Comparison of ENCODE assay signal across 8 cellular contexts in the genomic region with DNA sequence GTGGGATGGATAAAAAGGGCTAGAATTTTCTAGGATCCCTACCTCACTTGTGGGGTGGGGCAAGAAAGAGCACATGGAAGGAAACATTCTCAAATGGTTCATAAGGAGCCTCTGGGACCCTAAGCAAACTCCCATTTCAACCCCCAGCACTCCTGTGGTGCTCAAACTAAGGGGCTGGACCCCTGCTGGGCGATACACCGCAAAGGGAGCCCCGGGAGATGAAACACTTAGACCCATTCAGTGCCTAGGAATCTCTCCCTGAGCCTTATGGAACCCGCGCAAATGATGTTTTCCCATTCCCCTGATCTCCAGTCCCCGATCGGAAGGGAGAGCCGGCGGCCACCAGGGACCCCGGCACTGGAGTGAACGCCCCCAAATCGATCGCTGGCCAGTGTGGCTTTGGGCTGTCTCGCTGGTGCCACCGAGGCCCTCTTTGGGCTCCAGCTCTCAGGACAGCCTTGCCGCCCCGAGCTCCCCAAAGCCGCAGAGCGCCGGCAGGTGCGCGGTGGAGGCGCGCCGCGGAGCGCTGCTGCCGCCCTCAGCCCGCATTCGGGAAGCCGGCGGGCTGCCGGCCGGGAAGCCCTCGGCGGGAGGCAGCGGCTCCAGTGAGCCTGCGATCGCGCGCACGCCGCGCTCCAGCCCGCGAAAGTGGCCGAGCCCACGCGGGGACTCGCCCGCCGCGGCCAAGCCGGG. TPM values are rescaled to one million over a fixed set of nuclear protein-coding genes. Genes with fewer than 3 reads are reported as not detected.
DNase-seq lines count a peak whose midpoint lies in the region; FAIRE-seq and TF ChIP-seq lines count a peak whose summit lies in the region.

No MANE protein-coding gene starts in this region.

- CTCF ChIA-PET in CD8-positive, alpha-beta memory T cell (lab: Charles Lee) = interaction anchor here (3.0 to 3.6 kb wide), 3 partner anchors 111 to 222 kb away, joined by 15 to 63 read pairs (median 38); no protein-coding TSS in a partner anchor

- peaks cover 0 to 5% (median 0%) of the 10 kb centered on the region in 3 donors for H3K36me3 Mint-ChIP-seq in CD8-positive, alpha-beta memory T cell
- H3K36me3 Mint-ChIP-seq in astrocyte (ENCODE audit: low read depth, unreplicated experiment) = no peaks in the 10 kb centered on the region

- peak overlapping the region; percentile 93 for H3K4me2 ChIP-seq in astrocyte (ENCODE audit: low read length)
- peak overlapping the region; percentile 100 for H3K4me2 ChIP-seq in smooth muscle cell

- POLR2A ChIA-PET in CD8-positive, alpha-beta memory T cell (lab: Charles Lee) = interaction anchor here (0.5 kb wide), 1 partner anchor 49 kb away, joined by 3 read pairs; no protein-coding TSS in a partner anchor

- H3K4me3 ChIP-seq in CD8-positive, alpha-beta memory T cell (ENCODE audit: low read length) = no peak overlapping the region
- H3K4me3 ChIP-seq in HUES6 (ENCODE audit: low read depth, low read length) = peak overlapping the region; percentile 76
- peak overlapping the region; percentile 81 for H3K4me3 ChIP-seq in astrocyte (ENCODE audit: insufficient read depth, low read depth, low read length)
- peak overlapping the region; percentile 62 for H3K4me3 ChIP-seq in iPS-18c (ENCODE audit: insufficient read depth, low read depth, low read length)
- peak overlapping the region; percentile 97 for H3K4me3 ChIP-seq in smooth muscle cell

- DNase-seq in CD8-positive, alpha-beta memory T cell = no peak
- DNase-seq in astrocyte (ENCODE audit: low read depth) (peak; percentile 21), smooth muscle cell (lab: John Stamatoyannopoulos, UW; ENCODE audit: unreplicated experiment) (no peak), NCI-H1436 treated with DMSO at 0.1 percent for 48 hours (lab: John Stamatoyannopoulos, UW) (no peak), ecto neural progenitor cell (ENCODE audit: low spot score) (no peak)
- no peak for DNase-seq in activated CD4-positive, alpha-beta T cell treated with anti-CD3 and anti-CD28 coated beads, Interleukin-2, amount 50 U/mL, for 4 hours

- WGBS in smooth muscle cell (ENCODE audit: low lambda C conversion rate) = 2% methylated on average over 39 of the region's 54 CpGs

- no peak for FAIRE-seq in astrocyte (lab: Jason Lieb, UNC)

- H3F3A ChIP-seq in smooth muscle cell (ENCODE audit: low read depth) = peaks cover 9% of the 10 kb centered on the region

- H3K27ac Mint-ChIP-seq in CD8-positive, alpha-beta memory T cell = peak overlapping the region in 3 of 8 donors; percentile 25 to 51 (median 35)
- H3K27ac Mint-ChIP-seq in astrocyte (ENCODE audit: unreplicated experiment) = no peak overlapping the region

- no peaks in the 10 kb centered on the region for H3K9me3 Mint-ChIP-seq in CD8-positive, alpha-beta memory T cell
- no peaks in the 10 kb centered on the region for H3K9me3 Mint-ChIP-seq in astrocyte (ENCODE audit: unreplicated experiment)

- H3K4me3 Mint-ChIP-seq in CD8-positive, alpha-beta memory T cell = peak overlapping the region; percentile 75 to 86 (median 83)
- peak overlapping the region; percentile 88 for H3K4me3 Mint-ChIP-seq in astrocyte (ENCODE audit: unreplicated experiment)

- H3K9ac ChIP-seq in HUES6 (ENCODE audit: low read length) = peak overlapping the region; percentile 80
- H3K9ac ChIP-seq in astrocyte (ENCODE audit: low read length) = peak overlapping the region; percentile 81
- no peak overlapping the region for H3K9ac ChIP-seq in smooth muscle cell (ENCODE audit: low read depth)

- H3K9me3 ChIP-seq in CD8-positive, alpha-beta memory T cell (ENCODE audit: low read length) = no peaks in the 10 kb centered on the region
- H3K9me3 ChIP-seq in HUES6 (ENCODE audit: control insufficient read depth, insufficient read depth, low read depth, low read length) = no peaks in the 10 kb centered on the region
- H3K9me3 ChIP-seq in astrocyte (ENCODE audit: insufficient read depth, low read depth, low read length) = no peaks in the 10 kb centered on the region
- peaks cover 5% of the 10 kb centered on the region for H3K9me3 ChIP-seq in iPS-18c (ENCODE audit: control insufficient read depth, insufficient read depth, low read length)
- no peaks in the 10 kb centered on the region for H3K9me3 ChIP-seq in smooth muscle cell (replicated peaks; ENCODE audit: low read depth)

- H3K79me2 ChIP-seq in astrocyte (ENCODE audit: insufficient read depth, low read length) (peaks cover 36% of the 10 kb centered on the region), smooth muscle cell (ENCODE audit: low read depth) (peaks cover 33% of the 10 kb centered on the region)

- H3K4me1 ChIP-seq in CD8-positive, alpha-beta memory T cell (ENCODE audit: insufficient read depth, low read length) = peaks cover 10% of the 10 kb centered on the region
- H3K4me1 ChIP-seq in HUES6 (ENCODE audit: control insufficient read depth, insufficient read depth, low read length) (peaks cover 31% of the 10 kb centered on the region; the same call in 1 of the 2 replicates), astrocyte (ENCODE audit: insufficient read depth, low read length) (peaks cover 16% of the 10 kb centered on the region), smooth muscle cell (ENCODE audit: low read depth) (peaks cover 41% of the 10 kb centered on the region)

- no peaks in the 10 kb centered on the region for H3K36me3 ChIP-seq in CD8-positive, alpha-beta memory T cell (ENCODE audit: insufficient read depth, low read length)
- H3K36me3 ChIP-seq in HUES6 (ENCODE audit: control insufficient read depth, insufficient read depth, low read length) (no peaks in the 10 kb centered on the region), astrocyte (ENCODE audit: insufficient read depth, low read length) (no peaks in the 10 kb centered on the region), smooth muscle cell (ENCODE audit: low read depth) (no peaks in the 10 kb centered on the region)

- H3K27me3 Mint-ChIP-seq in CD8-positive, alpha-beta memory T cell = peaks cover 13 to 20% of the 10 kb centered on the region in 2 donors
- peaks cover 20% of the 10 kb centered on the region for H3K27me3 Mint-ChIP-seq in astrocyte (ENCODE audit: low read depth, unreplicated experiment)

- peaks cover 15 to 18% (median 18%) of the 10 kb centered on the region in 3 donors for H3K4me1 Mint-ChIP-seq in CD8-positive, alpha-beta memory T cell
- H3K4me1 Mint-ChIP-seq in astrocyte (ENCODE audit: low read depth, unreplicated experiment) = peaks cover 25% of the 10 kb centered on the region

- H2AFZ ChIP-seq in astrocyte (ENCODE audit: low read depth, low read length) (peak overlapping the region; percentile 74), smooth muscle cell (ENCODE audit: low read depth) (peak overlapping the region; percentile 95)

- H3K27me3 ChIP-seq in CD8-positive, alpha-beta memory T cell (ENCODE audit: insufficient read depth, low read length, poor library complexity, severe bottlenecking) = peaks cover 21% of the 10 kb centered on the region
- H3K27me3 ChIP-seq in HUES6 (ENCODE audit: control insufficient read depth, insufficient read depth, low read length) (peaks cover 67% of the 10 kb centered on the region), astrocyte (ENCODE audit: insufficient read depth, low read length) (no peaks in the 10 kb centered on the region), smooth muscle cell (ENCODE audit: low read depth) (no peaks in the 10 kb centered on the region)

- H3K27ac ChIP-seq in CD8-positive, alpha-beta memory T cell (ENCODE audit: low read depth, low read length) = no peak overlapping the region
- H3K27ac ChIP-seq in HUES6 (ENCODE audit: low read depth, low read length) = no peak overlapping the region
- no peak overlapping the region for H3K27ac ChIP-seq in astrocyte (ENCODE audit: low read depth, low read length)
- no peak overlapping the region for H3K27ac ChIP-seq in smooth muscle cell (ENCODE audit: low read depth)

- H4K20me1 ChIP-seq in astrocyte (ENCODE audit: insufficient read depth, low read length) (peaks cover 31% of the 10 kb centered on the region), smooth muscle cell (ENCODE audit: low read depth) (peaks cover 37% of the 10 kb centered on the region)

- TF ChIP-seq CTCF in astrocyte (IDR thresholded peaks at IDR 0.05; ENCODE audit: insufficient read depth, low read depth, low read length) = no peak
- peak; percentile 6 for TF ChIP-seq CTCF in smooth muscle cell (IDR thresholded peaks at IDR 0.05; ENCODE audit: borderline replicate concordance, insufficient read depth, poor library complexity, severe bottlenecking)

RNA-seq across cellular contexts. Expression of gene PLXNA2, which starts 1.2 kb away (rescaled TPM):
- total RNA-seq in CD8-positive, alpha-beta memory T cell = 1 to 10 TPM in 1 of 2 experiments, under 1 TPM in 1; 0.75 to 1.1 TPM
- 1.0 TPM for polyA plus RNA-seq in CD8-positive, alpha-beta memory T cell
- total RNA-seq in astrocyte (16.3 and 17.7 TPM in 2 replicates), smooth muscle cell (8.2 and 12.0 TPM in 2 replicates)
- polyA plus RNA-seq in smooth muscle cell = 8.7 and 15.7 TPM in 2 replicates
